In genomic region chr21:29076731-29077640, GRCh38 we compare ENCODE assay signal across 8 cellular contexts. TPM values are rescaled to one million over a fixed set of nuclear protein-coding genes. Genes with fewer than 3 reads are reported as not detected.
DNase-seq lines count a peak whose midpoint lies in the region; ATAC-seq, FAIRE-seq and TF ChIP-seq lines count a peak whose summit lies in the region.
"Not testable (repeated sequence)": the region's sequence is repeated elsewhere in the genome, so short reads cannot be mapped to it uniquely, and the experiment has no call there.

No MANE protein-coding gene starts in this region.

- peaks cover 32% of the 10 kb centered on the region for H3F3A ChIP-seq in SU-DHL-6 (ENCODE audit: insufficient read depth)

- H3K27ac ChIP-seq in SU-DHL-6 (ENCODE audit: low read depth, low read length) (peak overlapping the region; percentile 74), cingulate gyrus (ENCODE audit: low read depth, low read length) (peak overlapping the region; percentile 60), keratinocyte (ENCODE audit: control insufficient read depth, insufficient read depth, low read length) (peak overlapping the region; percentile 71)

- H3K27ac Mint-ChIP-seq in stimulated activated naive CD8-positive, alpha-beta T cell treated with anti-CD3 and anti-CD28 coated beads, Interleukin-15, amount 100 ng/mL, for 72 hours = peak overlapping the region; percentile 95 to 97

- H3K4me2 ChIP-seq in SU-DHL-6 (ENCODE audit: low read depth, low read length, poor library complexity, severe bottlenecking) (peak overlapping the region; percentile 68), keratinocyte (ENCODE audit: control insufficient read depth, extremely low read depth, insufficient read depth, low read depth, low read length) (peak overlapping the region; percentile 66)

- not testable (repeated sequence) for H4K20me1 ChIP-seq in SU-DHL-6 (ENCODE audit: low read depth, low read length); keratinocyte (ENCODE audit: control insufficient read depth, extremely low read depth, insufficient read depth, low read length)

- H3K9ac ChIP-seq in SU-DHL-6 (ENCODE audit: low read length) (peak overlapping the region; percentile 59), keratinocyte (ENCODE audit: control insufficient read depth, extremely low read depth, insufficient read depth, low read length) (peak overlapping the region; percentile 70)

- not testable (repeated sequence) for H3K9me1 ChIP-seq in keratinocyte (ENCODE audit: control insufficient read depth, extremely low read depth, insufficient read depth, low read length)

- not testable (repeated sequence) for TF ChIP-seq CTCF in SU-DHL-6 (IDR thresholded peaks at IDR 0.05; ENCODE audit: insufficient read depth, low read length, poor library complexity, severe bottlenecking); keratinocyte (optimal IDR thresholded peaks at IDR 0.05 in 1 of 3, IDR thresholded peaks at IDR 0.05 in 1 of 3, conservative IDR thresholded peaks at IDR 0.05 in 1 of 3; ENCODE audit: extremely low read depth in 1 of 3, insufficient read depth in 2 of 3, low read length in 3 of 3)

- H3K9me3 ChIP-seq in SU-DHL-6 (ENCODE audit: insufficient read depth, low read length); keratinocyte (ENCODE audit: control insufficient read depth, low read depth, low read length): not testable (repeated sequence)

- peak overlapping the region; percentile 85 to 89 for H3K4me3 Mint-ChIP-seq in stimulated activated naive CD8-positive, alpha-beta T cell treated with anti-CD3 and anti-CD28 coated beads, Interleukin-15, amount 100 ng/mL, for 72 hours

- DNase-seq in DMS 273 (lab: John Stamatoyannopoulos, UW; ENCODE audit: unreplicated experiment) = peak; percentile 70
- peak; percentile 92 for DNase-seq in MV-4-11 (lab: John Stamatoyannopoulos, UW)
- DNase-seq in activated T-cell treated with anti-CD3 and anti-CD28 coated beads, Interleukin-2, amount 50 U/mL, for 1 hour = peak; percentile 67
- DNase-seq in keratinocyte (ENCODE audit: low read depth, low spot score) = not testable (repeated sequence)
- peak; percentile 68 for DNase-seq in retina
- peak; percentile 78 to 88 for DNase-seq in stimulated activated naive CD8-positive, alpha-beta T cell treated with anti-CD3 and anti-CD28 coated beads, Interleukin-15, amount 100 ng/mL, for 72 hours

- dilution Hi-C loops in keratinocyte (cut with MboI; ENCODE audit: extremely low pct_ligation_motif_present, low sequenced_read_pairs) = not testable (repeated sequence)

- H3K27me3 ChIP-seq in SU-DHL-6 (ENCODE audit: low read length); keratinocyte (ENCODE audit: control insufficient read depth, extremely low read depth, insufficient read depth, low read length): not testable (repeated sequence)

- not testable (repeated sequence) for H3K27me3 Mint-ChIP-seq in stimulated activated naive CD8-positive, alpha-beta T cell treated with anti-CD3 and anti-CD28 coated beads, Interleukin-15, amount 100 ng/mL, for 72 hours

- H3K9me3 Mint-ChIP-seq in stimulated activated naive CD8-positive, alpha-beta T cell treated with anti-CD3 and anti-CD28 coated beads, Interleukin-15, amount 100 ng/mL, for 72 hours = not testable (repeated sequence)

- not testable (repeated sequence) for ATAC-seq in stimulated activated naive CD8-positive, alpha-beta T cell treated with anti-CD3 and anti-CD28 coated beads, Interleukin-15, amount 100 ng/mL, for 72 hours

- not testable (repeated sequence) for H3K9me2 ChIP-seq in SU-DHL-6 (replicated peaks; ENCODE audit: insufficient read depth, low read length)

- not testable (repeated sequence) for FAIRE-seq in keratinocyte (lab: Jason Lieb, UNC)

- not testable (repeated sequence) for H3K36me3 ChIP-seq in SU-DHL-6 (ENCODE audit: low read length); keratinocyte (ENCODE audit: control insufficient read depth in 2 of 2, extremely low read depth in 1 of 2, insufficient read depth in 2 of 2, low read length in 2 of 2)

- peaks cover 15% of the 10 kb centered on the region for H3K4me1 ChIP-seq in keratinocyte (ENCODE audit: control insufficient read depth, extremely low read depth, insufficient read depth, low read length)

- peaks cover 20% of the 10 kb centered on the region for H3K79me2 ChIP-seq in SU-DHL-6 (ENCODE audit: insufficient read depth, low read length)
- H3K79me2 ChIP-seq in keratinocyte (ENCODE audit: control insufficient read depth, insufficient read depth, low read length) = peaks cover 15% of the 10 kb centered on the region

- H3K4me1 Mint-ChIP-seq in stimulated activated naive CD8-positive, alpha-beta T cell treated with anti-CD3 and anti-CD28 coated beads, Interleukin-15, amount 100 ng/mL, for 72 hours = peaks cover 75% of the 10 kb centered on the region

- H2AFZ ChIP-seq in SU-DHL-6 (ENCODE audit: low read depth, low read length, severe bottlenecking) = peak overlapping the region; percentile 94
- peak overlapping the region; percentile 31 for H2AFZ ChIP-seq in keratinocyte (ENCODE audit: control insufficient read depth, low read length)

- H3K4me3 ChIP-seq in SU-DHL-6 (ENCODE audit: insufficient read depth, low read length, poor library complexity, severe bottlenecking) (peak overlapping the region; percentile 37), keratinocyte (ENCODE audit: control insufficient read depth in 2 of 3, extremely low read depth in 1 of 3, insufficient read depth in 2 of 3, low read depth in 1 of 3, low read length in 3 of 3) (peak overlapping the region in 1 of 3 experiments; percentile 15)

RNA-seq across cellular contexts. Expression of gene CCT8, which starts 3.5 kb away (rescaled TPM):
- polyA plus RNA-seq in keratinocyte = 150 to 281 TPM (median 199 TPM) in 3 replicates
- polyA plus RNA-seq in keratinocyte (2011; ENCODE audit: low read depth) = 275 TPM
- 160 and 260 TPM in 2 replicates for polyA plus RNA-seq in keratinocyte (2011; cell fraction: cytosol; rRNA removed)
- polyA plus RNA-seq in keratinocyte (2011; cell fraction: nucleus; rRNA removed) = 146 and 221 TPM in 2 replicates
- polyA plus RNA-seq in keratinocyte (2012; ENCODE audit: low replicate concordance) = 183 and 197 TPM in 2 replicates
- polyA minus RNA-seq in keratinocyte = 20.8 to 207 TPM (median 102 TPM) in 3 replicates
- polyA minus RNA-seq in keratinocyte (2011; cell fraction: cytosol; rRNA and poly(A)+ RNA removed) = 97.5 TPM
- polyA minus RNA-seq in keratinocyte (2011; cell fraction: nucleus; rRNA and poly(A)+ RNA removed) = 56.1 and 101 TPM in 2 replicates

RNA-seq across cellular contexts. Expression of gene USP16, which starts 52.5 kb away (rescaled TPM):
- 12.7 to 26.7 TPM (median 16.3 TPM) in 3 replicates for polyA plus RNA-seq in keratinocyte
- polyA plus RNA-seq in keratinocyte (2011; ENCODE audit: low read depth) = 82.9 TPM
- polyA plus RNA-seq in keratinocyte (2011; cell fraction: cytosol; rRNA removed) = 10.5 and 22.2 TPM in 2 replicates
- polyA plus RNA-seq in keratinocyte (2011; cell fraction: nucleus; rRNA removed) = 13.9 and 20.5 TPM in 2 replicates
- polyA plus RNA-seq in keratinocyte (2012; ENCODE audit: low replicate concordance) = 18.4 and 23.0 TPM in 2 replicates
- polyA minus RNA-seq in keratinocyte = 4.1 to 12.6 TPM (median 4.3 TPM) in 3 replicates
- polyA minus RNA-seq in keratinocyte (2011; cell fraction: cytosol; rRNA and poly(A)+ RNA removed) = 6.7 TPM
- polyA minus RNA-seq in keratinocyte (2011; cell fraction: nucleus; rRNA and poly(A)+ RNA removed) = 5.2 and 9.9 TPM in 2 replicates

RNA-seq across cellular contexts. Expression of gene MAP3K7CL, which starts 53.5 kb away (rescaled TPM):
- polyA plus RNA-seq in keratinocyte = 13.7 to 17.3 TPM (median 16.5 TPM) in 3 replicates
- polyA plus RNA-seq in keratinocyte (2011; ENCODE audit: low read depth) = 13.3 TPM
- 18.3 and 21.4 TPM in 2 replicates for polyA plus RNA-seq in keratinocyte (2011; cell fraction: cytosol; rRNA removed)
- 4.5 and 7.1 TPM in 2 replicates for polyA plus RNA-seq in keratinocyte (2011; cell fraction: nucleus; rRNA removed)
- 12.6 and 14.2 TPM in 2 replicates for polyA plus RNA-seq in keratinocyte (2012; ENCODE audit: low replicate concordance)
- 4.2 to 13.5 TPM (median 9.7 TPM) in 3 replicates for polyA minus RNA-seq in keratinocyte
- 5.9 TPM for polyA minus RNA-seq in keratinocyte (2011; cell fraction: cytosol; rRNA and poly(A)+ RNA removed)
- 1.6 and 3.3 TPM in 2 replicates for polyA minus RNA-seq in keratinocyte (2011; cell fraction: nucleus; rRNA and poly(A)+ RNA removed)

RNA-seq across cellular contexts. Expression of gene RWDD2B, which starts 57.8 kb away (rescaled TPM):
- 18.1 to 26.2 TPM (median 20.1 TPM) in 3 replicates for polyA plus RNA-seq in keratinocyte
- 8.8 TPM for polyA plus RNA-seq in keratinocyte (2011; ENCODE audit: low read depth)
- 22.5 and 33.1 TPM in 2 replicates for polyA plus RNA-seq in keratinocyte (2011; cell fraction: cytosol; rRNA removed)
- polyA plus RNA-seq in keratinocyte (2011; cell fraction: nucleus; rRNA removed) = 16.6 and 18.5 TPM in 2 replicates
- 11.5 and 16.8 TPM in 2 replicates for polyA plus RNA-seq in keratinocyte (2012; ENCODE audit: low replicate concordance)
- 4.7 to 14.1 TPM (median 10.1 TPM) in 3 replicates for polyA minus RNA-seq in keratinocyte
- polyA minus RNA-seq in keratinocyte (2011; cell fraction: cytosol; rRNA and poly(A)+ RNA removed) = 9.0 TPM
- 2.3 and 4.7 TPM in 2 replicates for polyA minus RNA-seq in keratinocyte (2011; cell fraction: nucleus; rRNA and poly(A)+ RNA removed)
